ENCODE assay signal across 26 cellular contexts in the genomic region with DNA sequence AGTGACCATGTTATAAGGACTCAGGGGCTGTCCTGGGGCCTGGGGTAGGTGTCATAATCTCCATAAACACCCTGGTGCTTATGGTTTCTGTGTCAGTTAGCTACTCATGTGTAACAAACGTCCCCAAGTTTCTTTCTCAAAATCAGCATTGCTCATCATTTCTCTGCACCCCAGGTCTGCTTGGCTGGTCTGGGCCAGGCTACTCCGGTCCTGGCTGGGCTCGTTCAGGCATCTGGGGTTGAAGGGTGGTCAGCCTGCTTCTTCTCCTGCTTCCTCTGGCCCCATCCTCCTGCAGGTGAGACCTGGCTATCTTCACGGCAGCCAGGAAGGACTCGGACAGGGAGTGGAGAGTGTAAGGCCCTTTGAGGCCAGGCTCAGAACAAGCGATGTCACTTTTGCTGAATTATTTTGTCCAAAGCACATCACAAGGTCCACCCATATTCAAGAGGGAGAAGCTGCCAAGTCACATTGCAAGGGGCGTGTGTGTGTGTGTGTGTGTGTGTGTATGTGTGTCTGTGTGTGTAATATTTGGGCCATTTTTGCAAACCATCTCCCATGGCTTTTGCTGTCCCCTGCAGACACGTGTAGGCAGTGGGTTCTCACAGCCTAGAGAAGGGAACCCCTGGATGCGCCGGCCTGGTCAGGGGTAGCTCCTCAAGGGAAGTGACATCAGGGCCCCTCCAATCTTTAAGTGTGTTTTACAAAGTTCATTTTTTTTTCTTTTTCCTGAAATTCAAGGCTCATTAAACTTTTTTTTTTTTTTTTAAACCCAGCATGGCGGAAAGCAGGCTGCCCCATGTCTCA.
"Had no signal": no experiment of that assay in that cellular context is flagged by ENCODE, and none has a peak within 500 bp of the region (broad histone marks: within the 10 kb centered on the region; RNA-seq: fewer than 3 reads in every experiment).

No MANE protein-coding gene starts in this region.

- H3K4me1 Mint-ChIP-seq: activated naive CD8-positive, alpha-beta T cell treated with anti-CD3 and anti-CD28 coated beads for 36 hours had no signal

- H3K27ac Mint-ChIP-seq: activated naive CD8-positive, alpha-beta T cell treated with anti-CD3 and anti-CD28 coated beads for 36 hours; activated T-helper 2 cell treated with anti-CD3 and anti-CD28 coated beads, Interferon-gamma antibody, Interleukin-2, Interleukin-4, amounts not matched to agents 10 μg/mL and 5 μg/mL and 100 μg/mL, durations not matched to agents 14 hours and 24 hours and 36 hours; effector memory CD8-positive, alpha-beta T cell; naive thymus-derived CD4-positive, alpha-beta T cell had no signal

- H3K36me3 ChIP-seq: adrenal gland, suprapubic skin, tibial nerve, uterus had no signal

- H3K27ac ChIP-seq: adrenal gland, body of pancreas, coronary artery, dorsolateral prefrontal cortex, parathyroid adenoma, psoas muscle, suprapubic skin, tibial nerve, uterus, VCaP had no signal

- H3K36me3 Mint-ChIP-seq: activated naive CD8-positive, alpha-beta T cell treated with anti-CD3 and anti-CD28 coated beads for 36 hours; naive thymus-derived CD4-positive, alpha-beta T cell had no signal

- H3K4me3 ChIP-seq: adrenal gland, body of pancreas, coronary artery, dorsolateral prefrontal cortex, psoas muscle, suprapubic skin, tibial nerve, uterus had no signal

- DNase-seq: activated CD4-positive, alpha-beta T cell treated with anti-CD3 and anti-CD28 coated beads for 4 hours; activated CD4-positive, alpha-beta T cell treated with anti-CD3 and anti-CD28 coated beads, Interleukin-2, amount 50 U/mL, for 48 hours; activated CD8-positive, alpha-beta memory T cell treated with anti-CD3 and anti-CD28 coated beads, Interleukin-2, amount 50 U/mL, for 48 hours; activated naive CD8-positive, alpha-beta T cell treated with anti-CD3 and anti-CD28 coated beads for 36 hours; activated T-cell treated with anti-CD3 and anti-CD28 coated beads, Interleukin-2, amount 50 U/mL, for 4 hours; body of pancreas; cerebellar nuclear complex; effector memory CD8-positive, alpha-beta T cell; erythroblast; hippocampal formation; left cardiac atrium; midbrain; naive thymus-derived CD4-positive, alpha-beta T cell; psoas muscle; stimulated activated CD4-positive, alpha-beta T cell treated with anti-CD3 and anti-CD28 coated beads, Interleukin-15, amount 100 ng/mL, for 24 hours; stimulated activated naive CD4-positive, alpha-beta T cell; uterus had no signal

- H3K9me3 ChIP-seq: adrenal gland, body of pancreas, psoas muscle, suprapubic skin, uterus had no signal

- H3K79me2 ChIP-seq: parathyroid adenoma had no signal

- H3K4me3 Mint-ChIP-seq: activated naive CD8-positive, alpha-beta T cell treated with anti-CD3 and anti-CD28 coated beads for 36 hours; activated T-cell treated with anti-CD3 and anti-CD28 coated beads, Interleukin-2, amount 50 U/mL, for 4 hours; effector memory CD8-positive, alpha-beta T cell; naive thymus-derived CD4-positive, alpha-beta T cell had no signal

- H3K4me1 ChIP-seq: adrenal gland, body of pancreas, parathyroid adenoma, psoas muscle, suprapubic skin, tibial nerve, uterus had no signal

- H3K9me3 Mint-ChIP-seq: activated naive CD8-positive, alpha-beta T cell treated with anti-CD3 and anti-CD28 coated beads for 36 hours; activated T-cell treated with anti-CD3 and anti-CD28 coated beads, Interleukin-2, amount 50 U/mL, for 4 hours; activated T-helper 2 cell treated with anti-CD3 and anti-CD28 coated beads, Interferon-gamma antibody, Interleukin-2, Interleukin-4, amounts not matched to agents 10 μg/mL and 5 μg/mL and 100 μg/mL, durations not matched to agents 14 hours and 24 hours and 36 hours had no signal

- H3K27me3 Mint-ChIP-seq: activated naive CD8-positive, alpha-beta T cell treated with anti-CD3 and anti-CD28 coated beads for 36 hours had no signal

- H2AFZ ChIP-seq: parathyroid adenoma had no signal

- ATAC-seq: activated T-cell treated with anti-CD3 and anti-CD28 coated beads, Interleukin-2, amount 50 U/mL, for 4 hours; body of pancreas; effector memory CD8-positive, alpha-beta T cell; left cardiac atrium; naive thymus-derived CD4-positive, alpha-beta T cell; psoas muscle had no signal

- FAIRE-seq: keratinocyte had no signal

- H3K27me3 ChIP-seq: adrenal gland, body of pancreas, tibial nerve, uterus had no signal
